1 cellular context compared by ENCODE assay signal in the genomic region with DNA sequence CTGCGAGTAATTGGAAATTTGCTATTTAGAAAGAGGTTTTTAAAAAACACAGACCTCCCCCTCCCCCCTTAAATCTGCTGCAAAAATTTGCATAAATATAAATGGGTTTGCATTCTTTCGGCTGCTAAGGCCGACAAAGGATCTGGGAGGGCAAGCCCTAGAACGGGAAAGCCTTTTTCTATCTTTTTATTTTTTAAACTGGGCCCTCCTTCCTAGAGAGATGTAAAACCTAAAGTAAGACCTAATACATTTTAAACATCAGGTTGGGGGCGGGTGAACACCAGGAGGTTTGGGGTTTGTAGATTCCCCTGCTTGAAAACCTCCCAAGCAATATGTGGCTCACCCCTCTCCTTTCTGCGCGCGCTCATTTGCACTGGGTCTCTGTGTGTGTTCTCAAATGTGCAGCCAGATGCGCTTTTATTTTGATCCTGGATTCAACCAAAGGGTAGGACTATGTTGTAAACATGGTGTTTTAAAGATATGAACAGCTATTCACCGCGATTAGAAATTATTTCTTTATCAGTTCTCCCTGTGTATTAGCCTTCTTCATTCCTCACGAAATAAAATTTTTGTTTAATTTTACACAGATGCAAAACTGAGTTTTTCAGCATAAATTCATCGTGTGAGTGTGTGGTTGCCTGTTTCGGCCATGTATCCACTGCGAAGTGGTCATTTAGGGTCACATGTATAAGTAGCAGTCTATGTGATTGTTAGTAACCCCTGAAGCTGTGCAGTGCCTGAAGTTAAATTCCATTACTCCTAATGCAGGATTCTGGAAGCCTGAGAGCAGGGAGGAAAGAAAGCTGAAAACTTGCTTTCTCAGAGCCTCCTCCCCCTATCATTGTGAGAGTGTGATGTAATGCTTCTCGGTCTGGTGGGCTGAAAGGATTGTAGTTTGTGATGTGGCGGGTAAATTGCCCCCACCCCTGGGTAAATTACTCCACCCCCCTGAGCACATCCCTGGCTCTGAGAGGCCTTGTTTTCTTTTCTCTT.
TF ChIP-seq lines count a peak whose summit lies in the region.

No MANE protein-coding gene starts in this region.

TF ChIP-seq in endothelial cell of umbilical vein, 7 proteins besides CTCF, POLR2A, EP300 and RAD21 (continued from another document):
- TF ChIP-seq MYC (IDR thresholded peaks at IDR 0.05; ENCODE audit: low read depth, low read length) (no peak), POLR2AphosphoS5 (IDR thresholded peaks at IDR 0.05; ENCODE audit: insufficient read depth, low read depth, low read length) (no peak)
